In the genomic region with DNA sequence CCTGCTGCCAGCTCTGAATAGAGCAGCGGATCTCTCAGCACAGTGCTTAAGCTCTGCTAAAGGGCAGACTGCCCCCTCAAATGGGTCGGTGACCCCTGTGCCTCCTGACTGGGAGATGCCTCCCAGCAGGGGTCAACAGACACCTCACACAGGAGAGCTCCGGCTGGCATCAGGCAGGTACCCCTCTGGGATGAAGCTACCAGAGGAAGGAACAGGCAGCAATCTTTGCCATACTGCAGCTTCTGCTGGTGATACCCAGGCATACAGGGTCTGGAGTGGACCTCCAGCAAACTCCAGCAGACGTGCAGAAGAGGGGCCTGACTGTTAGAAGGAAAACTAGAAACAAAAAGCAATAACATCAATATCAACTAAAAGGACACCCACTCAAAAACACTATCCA, we compare ENCODE assay signal across 8 cellular contexts.
"Had no signal": no experiment of that assay in that cellular context is flagged by ENCODE, and none has a peak within 500 bp of the region (broad histone marks: within the 10 kb centered on the region; RNA-seq: fewer than 3 reads in every experiment).

No MANE protein-coding gene starts in this region.

- H3K4me1 ChIP-seq: HAP-1 had no signal

- H3K36me3 ChIP-seq: HAP-1 had no signal

- DNase-seq: GM23248, GOT3, H7, HFFc6 had no signal

- H2AFZ ChIP-seq: GM23248 had no signal

- H3K4me3 ChIP-seq: GM23248, HAP-1 had no signal

- H3K27ac ChIP-seq: GM23248, HL-60 had no signal

- H3K9me3 ChIP-seq: HAP-1 had no signal

- ATAC-seq: HCT116, HepG2 had no signal
